In genomic region chr12:127526925-127527324, GRCh38 we compare ENCODE assay signal across 21 cellular contexts.
"Had no signal": no experiment of that assay in that cellular context is flagged by ENCODE, and none has a peak within 500 bp of the region (broad histone marks: within the 10 kb centered on the region; RNA-seq: fewer than 3 reads in every experiment).

No MANE protein-coding gene starts in this region.

- H3K4me1 ChIP-seq: gastroesophageal sphincter, suprapubic skin, thyroid gland, upper lobe of left lung, uterus had no signal

- H3K36me3 Mint-ChIP-seq: natural killer cell; stimulated activated effector memory CD8-positive, alpha-beta T cell treated with anti-CD3 and anti-CD28 coated beads, Interleukin-12 subunit alpha, Interleukin-12 subunit beta, amount 100 ng/mL, for 72 hours had no signal

- DNase-seq: caudate nucleus; effector CD4-positive, alpha-beta T cell; foreskin fibroblast; left colon; left ventricle myocardium superior; mucosa of descending colon; natural killer cell; posterior cingulate gyrus; right cardiac atrium; stimulated activated CD4-positive, alpha-beta T cell treated with anti-CD3 and anti-CD28 coated beads, Interleukin-2, amount 100 ng/mL, for 48 hours; stimulated activated naive CD8-positive, alpha-beta T cell treated with anti-CD3 and anti-CD28 coated beads, Interleukin-15, Interleukin-2, amounts not matched to agents 100 U/mL and 50 U/mL, for 24 hours; thyroid gland; upper lobe of left lung; uterus had no signal

- H3K9me3 ChIP-seq: gastroesophageal sphincter, mucosa of descending colon, neutrophil, suprapubic skin, thyroid gland, upper lobe of left lung, uterus had no signal

- H3K27me3 ChIP-seq: gastroesophageal sphincter, neutrophil, suprapubic skin, thyroid gland, upper lobe of left lung, uterus had no signal

- ATAC-seq: esophagus mucosa; gastroesophageal sphincter; left colon; left ventricle myocardium superior; mucosa of descending colon; natural killer cell; right cardiac atrium; stimulated activated effector memory CD8-positive, alpha-beta T cell treated with anti-CD3 and anti-CD28 coated beads, Interleukin-12 subunit alpha, Interleukin-12 subunit beta, amount 100 ng/mL, for 72 hours; stimulated activated naive CD8-positive, alpha-beta T cell treated with anti-CD3 and anti-CD28 coated beads, Interleukin-15, Interleukin-2, amounts not matched to agents 100 U/mL and 50 U/mL, for 24 hours had no signal

- H3K27ac Mint-ChIP-seq: natural killer cell; stimulated activated effector memory CD8-positive, alpha-beta T cell treated with anti-CD3 and anti-CD28 coated beads, Interleukin-12 subunit alpha, Interleukin-12 subunit beta, amount 100 ng/mL, for 72 hours had no signal

- H3K4me2 ChIP-seq: smooth muscle cell had no signal

- H3K4me3 Mint-ChIP-seq: natural killer cell; stimulated activated effector memory CD8-positive, alpha-beta T cell treated with anti-CD3 and anti-CD28 coated beads, Interleukin-12 subunit alpha, Interleukin-12 subunit beta, amount 100 ng/mL, for 72 hours had no signal

- H3K4me3 ChIP-seq: coronary artery, gastroesophageal sphincter, mucosa of descending colon, smooth muscle cell, suprapubic skin, thyroid gland, upper lobe of left lung, uterus had no signal

- H3K4me1 Mint-ChIP-seq: natural killer cell; stimulated activated effector memory CD8-positive, alpha-beta T cell treated with anti-CD3 and anti-CD28 coated beads, Interleukin-12 subunit alpha, Interleukin-12 subunit beta, amount 100 ng/mL, for 72 hours had no signal

- H3K27ac ChIP-seq: coronary artery, gastroesophageal sphincter, neutrophil, suprapubic skin, thyroid gland, upper lobe of left lung, uterus had no signal

- H3K9me3 Mint-ChIP-seq: stimulated activated effector memory CD8-positive, alpha-beta T cell treated with anti-CD3 and anti-CD28 coated beads, Interleukin-12 subunit alpha, Interleukin-12 subunit beta, amount 100 ng/mL, for 72 hours had no signal

- H3K36me3 ChIP-seq: gastroesophageal sphincter, neutrophil, suprapubic skin, thyroid gland, upper lobe of left lung, uterus had no signal
